In genomic region chr5:176837707-176838115, GRCh38 we compare ENCODE assay signal across 1 cellular context.
TF ChIP-seq lines count a peak whose summit lies in the region.

No MANE protein-coding gene starts in this region.

TF ChIP-seq in HepG2, 621 proteins besides CTCF, POLR2A, EP300 and RAD21 (continued from another document and continues in another):
- peak; percentile 99 for TF ChIP-seq ZNF703 (CRISPR knock-in tag; IDR thresholded peaks at IDR 0.05; ENCODE audit: borderline replicate concordance)
- TF ChIP-seq GZF1 (CRISPR knock-in tag; IDR thresholded peaks at IDR 0.05): peak; percentile 98
- TF ChIP-seq ATF6 (CRISPR knock-in tag; conservative IDR thresholded peaks at IDR 0.05): peak; percentile 100
- TF ChIP-seq ZIK1 (CRISPR knock-in tag; IDR thresholded peaks at IDR 0.05; ENCODE audit: borderline replicate concordance, low read depth): peak; percentile 100
- TF ChIP-seq PRMT3 (CRISPR knock-in tag; IDR thresholded peaks at IDR 0.05; ENCODE audit: borderline replicate concordance, low read depth): peak; percentile 100
- TF ChIP-seq RERE (CRISPR knock-in tag; IDR thresholded peaks at IDR 0.05; ENCODE audit: low read depth): peak; percentile 96
- peak; percentile 96 for TF ChIP-seq PRDM10 (CRISPR knock-in tag; IDR thresholded peaks at IDR 0.05; ENCODE audit: low read depth)
- peak; percentile 96 for TF ChIP-seq GFI1 (CRISPR knock-in tag; IDR thresholded peaks at IDR 0.05; ENCODE audit: borderline replicate concordance)
- peak; percentile 87 for TF ChIP-seq PHF21A (CRISPR knock-in tag; IDR thresholded peaks at IDR 0.05)
- peak; percentile 97 for TF ChIP-seq ZNF281 (CRISPR knock-in tag; IDR thresholded peaks at IDR 0.05; ENCODE audit: borderline replicate concordance)
- TF ChIP-seq U2AF2 (IDR thresholded peaks at IDR 0.05; ENCODE audit: low read depth, low read length): no peak
- TF ChIP-seq POGK (CRISPR knock-in tag; conservative IDR thresholded peaks at IDR 0.05): peak; percentile 100
- TF ChIP-seq IRF9 (CRISPR knock-in tag; IDR thresholded peaks at IDR 0.05; ENCODE audit: borderline replicate concordance): peak; percentile 100
- peak; percentile 99 for TF ChIP-seq ZNF619 (CRISPR knock-in tag; IDR thresholded peaks at IDR 0.05)
- TF ChIP-seq ZNF800 (CRISPR knock-in tag; IDR thresholded peaks at IDR 0.05): peak; percentile 100
- peak; percentile 98 for TF ChIP-seq ZNF572 (CRISPR knock-in tag; IDR thresholded peaks at IDR 0.05)
- peak; percentile 97 for TF ChIP-seq DDIT3 (CRISPR knock-in tag; IDR thresholded peaks at IDR 0.05)
- TF ChIP-seq GPN1 (CRISPR knock-in tag; IDR thresholded peaks at IDR 0.05; ENCODE audit: borderline replicate concordance): peak; percentile 99
- TF ChIP-seq DR1 (CRISPR knock-in tag; IDR thresholded peaks at IDR 0.05): peak; percentile 94
- TF ChIP-seq FLYWCH1 (CRISPR knock-in tag; IDR thresholded peaks at IDR 0.05): peak; percentile 100
- TF ChIP-seq NR0B2 (CRISPR knock-in tag; IDR thresholded peaks at IDR 0.05): peak; percentile 100
- TF ChIP-seq ZNF563 (CRISPR knock-in tag; IDR thresholded peaks at IDR 0.05): peak; percentile 100
- peak; percentile 99 for TF ChIP-seq ZNF616 (CRISPR knock-in tag; IDR thresholded peaks at IDR 0.05; ENCODE audit: low read depth)
- peak; percentile 98 for TF ChIP-seq TARDBP (CRISPR knock-in tag; IDR thresholded peaks at IDR 0.05)
- TF ChIP-seq FOXO4 (CRISPR knock-in tag; conservative IDR thresholded peaks at IDR 0.05): peak; percentile 100
- TF ChIP-seq TBX2 (CRISPR knock-in tag; IDR thresholded peaks at IDR 0.05; ENCODE audit: borderline replicate concordance): peak; percentile 99
- TF ChIP-seq KLF6 (CRISPR knock-in tag; IDR thresholded peaks at IDR 0.05): peak; percentile 100
- TF ChIP-seq ZNF558 (CRISPR knock-in tag; IDR thresholded peaks at IDR 0.05; ENCODE audit: borderline replicate concordance): peak; percentile 100
- TF ChIP-seq PLSCR1 (CRISPR knock-in tag; IDR thresholded peaks at IDR 0.05; ENCODE audit: borderline replicate concordance): peak; percentile 100
- peak; percentile 97 for TF ChIP-seq JUNB (CRISPR knock-in tag; IDR thresholded peaks at IDR 0.05; ENCODE audit: borderline replicate concordance)
- no peak for TF ChIP-seq NCOR1 (IDR thresholded peaks at IDR 0.05; ENCODE audit: borderline replicate concordance, low read length)
